24 cellular contexts compared by ENCODE assay signal in genomic region chr3:43273429-43273828, GRCh38.
"Had no signal": no experiment of that assay in that cellular context is flagged by ENCODE, and none has a peak within 500 bp of the region (broad histone marks: within the 10 kb centered on the region; RNA-seq: fewer than 3 reads in every experiment).

No MANE protein-coding gene starts in this region.

- H3K27ac Mint-ChIP-seq: memory B cell; nephron progenitor cell; stimulated activated memory B cell treated with anti-CD40 and anti-IgM and Interleukin-4, amounts not matched to agents 10 μg/mL and 1 μg/mL and 100 μg/mL, for 72 hours had no signal

- DNase-seq: dermis blood vessel endothelial cell; effector memory CD4-positive, alpha-beta T cell; esophagus squamous epithelium; foreskin melanocyte; left ventricle myocardium superior; lower lobe of right lung; naive thymus-derived CD4-positive, alpha-beta T cell; nephron progenitor cell; occipital lobe; pancreas; right cardiac atrium; sigmoid colon; spleen; stimulated activated CD4-positive, alpha-beta T cell treated with anti-CD3 and anti-CD28 coated beads, Interleukin-4, amount 100 ng/mL, for 4 hours; stimulated activated naive CD8-positive, alpha-beta T cell treated with anti-CD3 and anti-CD28 coated beads, Interleukin-15, Interleukin-2, amounts not matched to agents 100 U/mL and 50 U/mL, for 24 hours; testis; upper lobe of left lung; uterus had no signal

- H3K4me1 Mint-ChIP-seq: memory B cell; nephron progenitor cell; stimulated activated memory B cell treated with anti-CD40 and anti-IgM and Interleukin-4, amounts not matched to agents 10 μg/mL and 1 μg/mL and 100 μg/mL, for 72 hours had no signal

- ATAC-seq: left ventricle myocardium superior; lower lobe of right lung; naive thymus-derived CD4-positive, alpha-beta T cell; pancreas; right cardiac atrium; stimulated activated memory B cell treated with anti-CD40 and anti-IgM and Interleukin-4, amounts not matched to agents 10 μg/mL and 1 μg/mL and 100 μg/mL, for 72 hours; stimulated activated naive CD8-positive, alpha-beta T cell treated with anti-CD3 and anti-CD28 coated beads, Interleukin-15, Interleukin-2, amounts not matched to agents 100 U/mL and 50 U/mL, for 24 hours had no signal

- H3K4me1 ChIP-seq: esophagus squamous epithelium, lower lobe of right lung, pancreas, prostate gland, sigmoid colon, spleen, testis, tibial nerve, upper lobe of left lung, uterus had no signal

- H3K27me3 ChIP-seq: esophagus squamous epithelium, pancreas, sigmoid colon, spleen, testis, tibial nerve, upper lobe of left lung, uterus had no signal

- H3K4me3 ChIP-seq: coronary artery, esophagus squamous epithelium, lower lobe of right lung, pancreas, prostate gland, sigmoid colon, skin epidermis, spleen, testis, tibial nerve, upper lobe of left lung, uterus had no signal

- H3K4me3 Mint-ChIP-seq: memory B cell; naive thymus-derived CD4-positive, alpha-beta T cell; nephron progenitor cell; stimulated activated memory B cell treated with anti-CD40 and anti-IgM and Interleukin-4, amounts not matched to agents 10 μg/mL and 1 μg/mL and 100 μg/mL, for 72 hours had no signal

- H3K9me3 Mint-ChIP-seq: memory B cell; stimulated activated memory B cell treated with anti-CD40 and anti-IgM and Interleukin-4, amounts not matched to agents 10 μg/mL and 1 μg/mL and 100 μg/mL, for 72 hours had no signal

- H3K9me3 ChIP-seq: esophagus squamous epithelium, lower lobe of right lung, pancreas, prostate gland, sigmoid colon, spleen, testis, tibial nerve, upper lobe of left lung, uterus had no signal

- H3K36me3 Mint-ChIP-seq: stimulated activated memory B cell treated with anti-CD40 and anti-IgM and Interleukin-4, amounts not matched to agents 10 μg/mL and 1 μg/mL and 100 μg/mL, for 72 hours had no signal

- H3K36me3 ChIP-seq: esophagus squamous epithelium, lower lobe of right lung, pancreas, prostate gland, sigmoid colon, spleen, tibial nerve, upper lobe of left lung, uterus had no signal

- H3K27ac ChIP-seq: coronary artery, esophagus squamous epithelium, lower lobe of right lung, pancreas, prostate gland, sigmoid colon, skin epidermis, spleen, testis, tibial nerve, upper lobe of left lung, uterus had no signal

- H3K27me3 Mint-ChIP-seq: naive thymus-derived CD4-positive, alpha-beta T cell had no signal
